In the genomic region with DNA sequence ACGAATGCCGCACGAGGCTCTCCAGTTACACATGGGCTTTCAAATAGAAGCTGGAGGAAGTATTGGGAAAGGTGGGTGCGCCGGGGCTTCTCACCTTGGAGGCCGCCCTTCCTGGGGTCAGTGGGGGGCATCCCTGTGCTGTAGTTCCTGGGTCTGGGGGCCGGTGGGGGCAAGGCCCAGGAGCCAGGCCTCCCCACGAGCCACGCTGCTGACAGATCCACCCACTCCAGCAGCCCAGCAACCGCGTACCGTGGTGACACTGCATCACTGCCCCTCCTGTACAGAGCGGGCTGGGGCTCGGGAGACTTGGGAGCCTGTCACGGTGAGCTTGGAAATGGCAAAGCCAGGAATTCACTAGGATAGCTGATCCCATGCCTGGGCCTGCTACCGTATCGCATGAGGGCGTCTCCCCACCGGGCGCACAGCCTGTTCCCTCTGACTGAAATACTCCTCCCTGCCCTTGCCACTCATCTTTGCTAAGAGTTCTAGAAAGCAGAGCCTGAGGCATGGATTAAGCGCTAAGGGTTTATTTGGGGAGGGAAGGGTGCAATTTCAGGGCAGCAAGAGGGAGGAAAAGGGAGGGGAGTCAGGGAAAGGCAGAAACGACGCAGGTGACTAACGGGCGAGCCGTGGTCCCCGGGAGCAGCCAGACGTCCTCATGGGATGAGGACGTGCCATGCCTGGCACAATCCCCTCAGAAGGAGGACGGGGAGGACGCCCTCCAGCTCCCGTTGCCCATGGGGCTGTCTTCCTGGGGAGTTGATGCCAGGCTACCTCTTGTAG, we compare ENCODE assay signal across 1 cellular context.
TF ChIP-seq lines count a peak whose summit lies in the region.

No MANE protein-coding gene starts in this region.

TF ChIP-seq in HEK293, 187 proteins besides CTCF, POLR2A, EP300 and RAD21 (continued from another document):
- no peak for TF ChIP-seq GLI2 (tag by site-specific recombination; IDR thresholded peaks at IDR 0.05; ENCODE audit: borderline replicate concordance, low read depth)
- no peak for TF ChIP-seq ZNF214 (tag by site-specific recombination; IDR thresholded peaks at IDR 0.05; ENCODE audit: borderline replicate concordance)
- TF ChIP-seq ZNF561 (tag by site-specific recombination; IDR thresholded peaks at IDR 0.05; ENCODE audit: borderline replicate concordance): no peak
